In the genomic region with DNA sequence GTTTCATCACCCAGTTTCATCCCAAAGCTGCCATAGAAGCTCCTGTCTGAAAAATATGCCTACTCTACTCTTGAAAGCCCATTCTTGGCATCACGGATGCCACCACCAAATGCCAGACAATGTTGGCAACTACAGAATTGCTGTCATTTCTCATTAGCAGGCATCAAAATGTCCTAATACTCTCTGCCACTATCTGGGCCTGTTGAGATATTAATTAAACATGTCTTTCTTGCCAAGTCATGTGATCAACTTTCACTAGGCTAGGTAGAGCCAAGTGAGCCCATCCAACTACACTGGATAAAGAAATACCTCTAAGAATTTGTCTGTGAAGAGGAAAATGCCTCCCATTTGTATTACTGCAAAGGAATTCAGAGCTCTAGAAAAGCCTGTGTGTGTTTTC, we compare ENCODE assay signal across 23 cellular contexts.
"Had no signal": no experiment of that assay in that cellular context is flagged by ENCODE, and none has a peak within 500 bp of the region (broad histone marks: within the 10 kb centered on the region; RNA-seq: fewer than 3 reads in every experiment).

No MANE protein-coding gene starts in this region.

- H3K4me1 ChIP-seq: colonic mucosa, esophagus squamous epithelium, gastrocnemius medialis, heart right ventricle, left lung, lower lobe of right lung had no signal

- ATAC-seq: esophagus mucosa; gastrocnemius medialis; heart right ventricle; left cardiac atrium; left lung; left ventricle myocardium superior; lower lobe of right lung; mucosa of descending colon; naive thymus-derived CD8-positive, alpha-beta T cell had no signal

- H3K27me3 ChIP-seq: colonic mucosa, esophagus squamous epithelium, gastrocnemius medialis, left lung had no signal

- H3K9me3 ChIP-seq: colonic mucosa, esophagus squamous epithelium, gastrocnemius medialis, lower lobe of right lung had no signal

- H3K27ac ChIP-seq: colonic mucosa, epithelial cell of prostate, esophagus squamous epithelium, gastrocnemius medialis, heart right ventricle, left lung, lower lobe of right lung had no signal

- H3K4me3 ChIP-seq: colonic mucosa, esophagus squamous epithelium, gastrocnemius medialis, heart right ventricle, left lung, lower lobe of right lung, mucosa of descending colon had no signal

- DNase-seq: colonic mucosa; cortex of kidney; effector memory CD4-positive, alpha-beta T cell; endodermal cell; erythroblast; esophagus squamous epithelium; foreskin fibroblast; foreskin melanocyte; gastrocnemius medialis; glutamatergic neuron; head of caudate nucleus; heart right ventricle; hippocampal formation; left cardiac atrium; left lung; left ventricle myocardium superior; lower lobe of right lung; mesenchymal stem cell; mucosa of descending colon; naive B cell; naive thymus-derived CD8-positive, alpha-beta T cell had no signal

- H3K36me3 ChIP-seq: colonic mucosa, esophagus squamous epithelium, gastrocnemius medialis, heart right ventricle, left lung, lower lobe of right lung had no signal
